In the genomic region with DNA sequence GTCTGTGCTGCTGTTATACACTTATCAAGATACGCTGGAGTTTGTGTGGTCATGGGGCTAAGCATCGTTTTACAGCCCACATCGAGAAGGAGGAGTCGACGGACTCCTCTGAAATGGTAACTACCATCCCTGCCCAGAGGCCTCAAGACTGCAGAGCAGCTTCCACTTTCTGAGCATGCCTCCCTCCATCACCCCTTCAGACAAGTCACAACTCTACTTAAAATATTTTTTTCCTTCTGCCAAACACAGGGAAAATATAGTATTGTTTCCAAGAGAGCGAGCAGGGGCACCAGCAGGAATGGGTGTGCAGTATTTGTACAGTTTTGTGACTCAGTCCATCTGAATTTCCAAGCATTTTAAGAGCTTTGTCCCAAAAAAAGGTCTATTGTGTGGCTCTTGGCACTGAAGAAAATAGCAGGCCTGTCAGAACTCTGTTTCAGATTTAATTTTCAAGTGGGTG, we compare ENCODE assay signal across 13 cellular contexts. TPM values are rescaled to one million over a fixed set of nuclear protein-coding genes. Genes with fewer than 3 reads are reported as not detected.
DNase-seq lines count a peak whose midpoint lies in the region; ATAC-seq and TF ChIP-seq lines count a peak whose summit lies in the region.
"Had no signal": no experiment of that assay in that cellular context is flagged by ENCODE, and none has a peak within 500 bp of the region (broad histone marks: within the 10 kb centered on the region; RNA-seq: fewer than 3 reads in every experiment).

No MANE protein-coding gene starts in this region.

- no peaks in the 10 kb centered on the region for H3K27me3 ChIP-seq in foreskin keratinocyte
- H3K27me3 ChIP-seq: neutrophil had no signal

- peak; percentile 32 for ATAC-seq in foreskin keratinocyte

- peaks cover 47% of the 10 kb centered on the region for H3K4me1 ChIP-seq in foreskin keratinocyte

- peak; percentile 40 for DNase-seq in EL
- peak; percentile 88 for DNase-seq in astrocyte of the hippocampus (ENCODE audit: low read depth, low spot score)
- peak in 1 of 2 donors; percentile 60 for DNase-seq in foreskin keratinocyte
- DNase-seq in renal cortical epithelial cell (ENCODE audit: low read depth) = peak; percentile 11
- DNase-seq in NK-92 (lab: John Stamatoyannopoulos, UW; ENCODE audit: unreplicated experiment) = no peak
- DNase-seq in NCI-H187 treated with DMSO at 0.1 percent for 48 hours (lab: John Stamatoyannopoulos, UW) = no peak
- no peak for DNase-seq in HPDE6-E6E7 (ENCODE audit: extremely low spot score)
- no peak for DNase-seq in GF-D8 (lab: John Stamatoyannopoulos, UW)
- DNase-seq: activated CD8-positive, alpha-beta memory T cell treated with anti-CD3 and anti-CD28 coated beads for 24 hours; activated naive CD8-positive, alpha-beta T cell treated with anti-CD3 and anti-CD28 coated beads for 36 hours; stimulated activated CD4-positive, alpha-beta T cell treated with anti-CD3 and anti-CD28 coated beads, Interleukin-4, amount 100 ng/mL, for 24 hours; T-helper 2 cell had no signal

- no peak for TF ChIP-seq CTCF in foreskin keratinocyte (conservative IDR thresholded peaks at IDR 0.05)

- peak overlapping the region; percentile 16 for H3K27ac ChIP-seq in foreskin keratinocyte
- H3K27ac ChIP-seq: neutrophil had no signal

RNA-seq across cellular contexts. Expression of gene EVA1C, which starts 14.1 kb away (rescaled TPM):
- total RNA-seq in foreskin keratinocyte (9.5 and 13.1 TPM in 2 replicates), renal cortical epithelial cell (0.69 and 0.70 TPM in 2 replicates)
- polyA plus RNA-seq in foreskin keratinocyte = 11.2 and 14.4 TPM in 2 replicates

RNA-seq across cellular contexts. Expression of gene URB1, which starts 33.8 kb away (rescaled TPM):
- total RNA-seq in foreskin keratinocyte (27.0 and 27.1 TPM in 2 replicates), renal cortical epithelial cell (10.6 and 23.1 TPM in 2 replicates)
- polyA plus RNA-seq in foreskin keratinocyte = 5.1 and 5.8 TPM in 2 replicates

Comparison
In these comparisons a context has a peak if more than half of its experiments do, and no peak if none do; other contexts are left out.
1. DNase-seq: peak in EL (single experiment), astrocyte of the hippocampus (single experiment) and renal cortical epithelial cell (single experiment); none in NK-92 (single experiment), NCI-H187 treated with DMSO at 0.1 percent for 48 hours (single experiment), HPDE6-E6E7 (single experiment) and GF-D8 (single experiment).